In genomic region chr15:53752406-53752805, GRCh38 we compare ENCODE assay signal across 31 cellular contexts. TPM values are rescaled to one million over a fixed set of nuclear protein-coding genes. Genes with fewer than 3 reads are reported as not detected.
"Had no signal": no experiment of that assay in that cellular context is flagged by ENCODE, and none has a peak within 500 bp of the region (broad histone marks: within the 10 kb centered on the region; RNA-seq: fewer than 3 reads in every experiment).

No MANE protein-coding gene starts in this region.

- H3K27me3 ChIP-seq: esophagus squamous epithelium, gastroesophageal sphincter, hepatocyte had no signal

- DNase-seq: dermis blood vessel endothelial cell; dorsolateral prefrontal cortex; effector CD4-positive, alpha-beta T cell; effector memory CD4-positive, alpha-beta T cell; erythroblast; esophagus squamous epithelium; foreskin fibroblast; foreskin melanocyte; heart left ventricle; hypothalamus; immature natural killer cell; islet precursor cell; kidney; kidney glomerular epithelial cell; left cardiac atrium; left lung; left ventricle myocardium superior; lower lobe of right lung; mesenchymal stem cell; mucosa of descending colon; naive B cell; naive thymus-derived CD8-positive, alpha-beta T cell had no signal

- H3K4me3 ChIP-seq: coronary artery, dorsolateral prefrontal cortex, esophagus squamous epithelium, gastroesophageal sphincter, heart left ventricle, hepatocyte, left lung, lower lobe of right lung, mucosa of descending colon had no signal

- H3K36me3 ChIP-seq: esophagus squamous epithelium, gastroesophageal sphincter, heart left ventricle, left lung, lower lobe of right lung had no signal

- H3K4me1 ChIP-seq: esophagus squamous epithelium, gastroesophageal sphincter, heart left ventricle, left lung, lower lobe of right lung had no signal

- H3K27ac ChIP-seq: coronary artery, dorsolateral prefrontal cortex, epithelial cell of prostate, esophagus squamous epithelium, gastroesophageal sphincter, heart left ventricle, hepatocyte, left lung, lower lobe of right lung had no signal

- H3K9me3 ChIP-seq: esophagus squamous epithelium, gastroesophageal sphincter, heart left ventricle, left lung, lower lobe of right lung, mucosa of descending colon had no signal

- ATAC-seq: esophagus mucosa; gastroesophageal sphincter; heart left ventricle; left cardiac atrium; left lung; left ventricle myocardium superior; lower lobe of right lung; mucosa of descending colon; naive thymus-derived CD8-positive, alpha-beta T cell had no signal

RNA-seq across cellular contexts. Expression of gene WDR72, which starts 7.1 kb away (rescaled TPM):
- total RNA-seq: endothelial cell of umbilical vein; lung microvascular endothelial cell; mesenteric fat pad; myocyte; naive thymus-derived CD8-positive, alpha-beta T cell had no signal
